22 cellular contexts compared by ENCODE assay signal in the genomic region with DNA sequence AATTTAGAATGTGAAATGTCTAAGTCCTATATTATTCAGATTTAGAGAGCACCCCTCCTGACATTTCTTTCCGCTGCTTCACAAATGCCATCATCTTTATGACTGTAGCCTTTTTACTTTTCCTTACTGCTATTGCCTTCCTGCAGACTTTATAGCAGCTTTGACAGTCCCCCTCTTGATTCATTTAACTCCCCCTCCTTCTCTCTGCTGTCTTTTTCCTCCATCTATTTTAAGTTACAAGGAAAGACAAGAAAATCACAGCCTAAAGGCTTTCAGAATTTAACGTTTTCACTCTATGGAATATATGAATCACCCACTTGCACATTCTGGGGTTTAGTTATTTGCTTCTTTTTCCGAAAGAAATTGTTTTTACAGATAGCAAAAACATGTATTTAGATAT.
DNase-seq lines count a peak whose midpoint lies in the region; FAIRE-seq and TF ChIP-seq lines count a peak whose summit lies in the region.
"Had no signal": no experiment of that assay in that cellular context is flagged by ENCODE, and none has a peak within 500 bp of the region (broad histone marks: within the 10 kb centered on the region; RNA-seq: fewer than 3 reads in every experiment).

No MANE protein-coding gene starts in this region.

- H3K9me3 Mint-ChIP-seq in nephron: peaks cover 4% of the 10 kb centered on the region
- H3K9me3 Mint-ChIP-seq: CD8-positive, alpha-beta memory T cell had no signal

- H3K9me3 ChIP-seq in transverse colon: no peaks in the 10 kb centered on the region
- H3K9me3 ChIP-seq in kidney (ENCODE audit: control insufficient read depth in 1 of 2, low read length in 2 of 2): no peaks in the 10 kb centered on the region

- H3K36me3 Mint-ChIP-seq in nephron (ENCODE audit: low read depth): no peaks in the 10 kb centered on the region
- H3K36me3 Mint-ChIP-seq: CD4-positive, CD25-positive, alpha-beta regulatory T cell; CD8-positive, alpha-beta memory T cell had no signal

- no peaks in the 10 kb centered on the region for H3K27me3 ChIP-seq in transverse colon

- DNase-seq in inferior parietal cortex (ENCODE audit: extremely low spot score) (peak; percentile 20), putamen (ENCODE audit: low spot score) (peak; percentile 52), transverse colon (no peak), NCI-H345 treated with DMSO at 0.1 percent for 48 hours (lab: John Stamatoyannopoulos, UW; ENCODE audit: unreplicated experiment) (no peak), NCI-H774 (lab: John Stamatoyannopoulos, UW) (no peak), NCI-H510A (lab: John Stamatoyannopoulos, UW) (no peak), kidney (no peak)
- DNase-seq: C1 segment of cervical spinal cord; CD4-positive, CD25-positive, alpha-beta regulatory T cell; CD8-positive, alpha-beta memory T cell; COR-L47; DMS 273 treated with DMSO at 0.1 percent for 48 hours; DMS53; GM23248; HFFc6; IMR-90 had no signal

- TF ChIP-seq POLR2A in transverse colon (IDR thresholded peaks at IDR 0.05): no peak

- H3K27ac ChIP-seq in transverse colon (peak overlapping the region in 3 of 4 donors; percentile 40 to 71 (median 70)), kidney (ENCODE audit: low read depth in 2 of 2, low read length in 2 of 2) (no peak overlapping the region)
- H3K27ac ChIP-seq: GM23248 had no signal

- H3K4me3 Mint-ChIP-seq in nephron: no peak overlapping the region
- H3K4me3 Mint-ChIP-seq: B cell; CD4-positive, CD25-positive, alpha-beta regulatory T cell; CD8-positive, alpha-beta memory T cell; HFFc6 had no signal

- H3K36me3 ChIP-seq in transverse colon (no peaks in the 10 kb centered on the region), kidney (ENCODE audit: control insufficient read depth in 1 of 2, insufficient read depth in 2 of 2, low read length in 2 of 2) (no peaks in the 10 kb centered on the region)

- H3K27ac Mint-ChIP-seq in nephron: peak overlapping the region; percentile 13 to 59 (median 24)
- H3K27ac Mint-ChIP-seq: B cell; CD4-positive, CD25-positive, alpha-beta regulatory T cell; CD8-positive, alpha-beta memory T cell; HFFc6 had no signal

- no peak overlapping the region for H3K9ac ChIP-seq in kidney (ENCODE audit: low read length in 2 of 2)
- H3K9ac ChIP-seq: GM23248 had no signal

- intact Hi-C loops in transverse colon (cut with DNase I; ENCODE audit: low total_unique reads): no loop called here
- intact Hi-C loops in kidney (cut with DNase I): no loop called here

- no peaks in the 10 kb centered on the region for H3K27me3 Mint-ChIP-seq in nephron (ENCODE audit: low read depth)
- H3K27me3 Mint-ChIP-seq: B cell; CD4-positive, CD25-positive, alpha-beta regulatory T cell had no signal

- no peak for TF ChIP-seq EP300 in transverse colon (IDR thresholded peaks at IDR 0.05; ENCODE audit: low read depth)

- no peak for FAIRE-seq in kidney (lab: Jason Lieb, UNC)
- FAIRE-seq: G401.6, GM12892, GM18507, HTR-8/SVneo had no signal

- H3K4me1 Mint-ChIP-seq in nephron: peaks cover 16% of the 10 kb centered on the region
- H3K4me1 Mint-ChIP-seq: CD4-positive, CD25-positive, alpha-beta regulatory T cell; CD8-positive, alpha-beta memory T cell had no signal

- TF ChIP-seq CTCF in nephron (IDR thresholded peaks at IDR 0.05; ENCODE audit: unreplicated experiment in 3 of 3): no peak
- TF ChIP-seq CTCF in transverse colon (IDR thresholded peaks at IDR 0.05): no peak
- no peak for TF ChIP-seq CTCF in kidney (IDR thresholded peaks at IDR 0.05; ENCODE audit: borderline replicate concordance, extremely low read depth, insufficient read depth)

- H3K4me1 ChIP-seq in transverse colon (no peaks in the 10 kb centered on the region), kidney (ENCODE audit: control insufficient read depth in 1 of 2, insufficient read depth in 1 of 2, low read depth in 1 of 2, low read length in 2 of 2) (no peaks in the 10 kb centered on the region)

- 67 to 74% methylated on average over 3 of the region's 3 CpGs for WGBS in transverse colon (ENCODE audit: low coverage in 1 of 2), 2 donors

- H3K4me3 ChIP-seq in transverse colon (no peak overlapping the region), kidney (ENCODE audit: low read length in 2 of 2) (no peak overlapping the region)
- H3K4me3 ChIP-seq: GM23248 had no signal

- in situ Hi-C loops in transverse colon (cut with MboI; ENCODE audit: low pct_ligation_motif_present in 1 of 4, low pct_unique_long_range_greater_than_20kb in 1 of 4, low sequenced_read_pairs in 3 of 4): no loop called here

Comparison
In these comparisons a context has a peak if more than half of its experiments do, and no peak if none do; other contexts are left out.
1. DNase-seq: peak in inferior parietal cortex (single experiment) and putamen (single experiment); none in transverse colon (single experiment), NCI-H345 treated with DMSO at 0.1 percent for 48 hours (single experiment), NCI-H774 (single experiment), NCI-H510A (single experiment) and kidney (single experiment).
2. H3K27ac ChIP-seq: peak in transverse colon (3 of 4); none in kidney (0 of 2).